In the genomic region with DNA sequence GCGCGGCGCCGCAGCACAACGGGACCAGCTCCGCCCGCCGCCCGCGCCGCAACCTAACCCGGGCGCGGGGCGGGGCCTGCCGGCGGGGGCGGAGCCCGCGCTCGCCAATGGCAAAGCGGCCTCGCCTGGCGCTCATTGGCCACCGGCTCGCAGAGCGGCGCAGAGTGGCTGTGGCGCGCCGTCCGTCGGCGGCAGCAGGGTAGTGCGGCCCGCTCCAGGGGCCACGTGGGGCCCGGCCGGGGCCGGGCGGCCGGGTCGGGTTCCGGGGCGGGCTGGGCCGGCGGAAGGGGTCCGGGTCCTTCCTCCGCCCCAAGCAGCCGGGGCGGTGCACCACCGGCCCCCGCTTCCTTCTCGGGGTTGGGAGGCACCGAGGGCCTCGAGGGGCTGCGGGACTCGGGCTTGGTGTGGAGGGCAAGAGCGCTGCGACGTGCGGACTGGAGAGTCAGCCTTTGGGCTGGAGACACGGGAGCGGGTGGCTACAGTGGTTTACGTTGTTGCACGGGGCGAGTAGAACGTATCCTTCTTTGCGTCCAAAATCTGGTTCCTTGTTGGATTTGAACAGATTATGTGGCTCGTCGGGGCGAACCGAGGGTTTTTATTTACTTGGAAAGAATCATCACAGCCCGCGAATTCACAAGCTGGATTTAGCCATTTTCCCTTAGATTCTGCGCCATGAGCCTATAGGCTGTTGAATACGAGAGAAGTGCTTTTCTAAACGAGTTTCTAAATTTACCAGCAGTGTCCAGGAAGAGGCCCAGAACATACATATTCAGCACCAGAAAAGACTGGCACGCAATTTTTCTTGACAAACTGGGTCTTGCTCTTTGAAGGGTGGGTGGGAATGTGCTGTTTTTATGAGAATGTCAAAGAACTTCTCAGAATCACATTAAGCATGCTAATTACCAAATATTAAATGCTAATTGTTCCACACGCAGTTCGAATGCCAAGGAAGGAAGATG, we compare ENCODE assay signal across 8 cellular contexts. TPM values are rescaled to one million over a fixed set of nuclear protein-coding genes. Genes with fewer than 3 reads are reported as not detected.
A peak's percentile ranks its signal among the peaks of the same experiment; 100 is the strongest.
DNase-seq lines count a peak whose midpoint lies in the region; ATAC-seq and TF ChIP-seq lines count a peak whose summit lies in the region.

A gene (minus strand): TSS at position 29 of the 959 bp plus-strand sequence. CDS start 75 bp downstream, outside the sequence.

- WGBS in esophagus, 2 donors: 1% methylated on average over 49 to 81 of the region's 81 CpGs

- H3K9me3 ChIP-seq in esophagus (ENCODE audit: control insufficient read depth in 2 of 2, insufficient read depth in 1 of 2, low read depth in 1 of 2, low read length in 1 of 2): no peaks in the 10 kb centered on the region
- H3K9me3 ChIP-seq in muscle layer of colon (ENCODE audit: low read length): no peaks in the 10 kb centered on the region

- H3K27me3 Mint-ChIP-seq in activated T-cell treated with anti-CD3 and anti-CD28 coated beads, Interleukin-2, amount 50 U/mL, for 4 hours (ENCODE audit: low read depth): no peaks in the 10 kb centered on the region

- peak within 1 kb of the TSS; percentile 61 for H3K9ac ChIP-seq in muscle layer of colon (ENCODE audit: low read length)

- peaks cover 36% of the 10 kb centered on the region for H3K4me1 Mint-ChIP-seq in activated T-cell treated with anti-CD3 and anti-CD28 coated beads, Interleukin-2, amount 50 U/mL, for 4 hours (ENCODE audit: low read depth)

- H3K27me3 ChIP-seq in esophagus (ENCODE audit: control insufficient read depth in 1 of 2, insufficient read depth in 2 of 2, low read length in 2 of 2) (no peaks in the 10 kb centered on the region), muscle layer of colon (ENCODE audit: control insufficient read depth in 1 of 2, insufficient read depth in 2 of 2, low read length in 2 of 2) (no peaks in the 10 kb centered on the region)

- no peaks in the 10 kb centered on the region for H3K9me3 Mint-ChIP-seq in activated T-cell treated with anti-CD3 and anti-CD28 coated beads, Interleukin-2, amount 50 U/mL, for 4 hours

- peaks cover 22% of the 10 kb centered on the region for H3K36me3 Mint-ChIP-seq in activated T-cell treated with anti-CD3 and anti-CD28 coated beads, Interleukin-2, amount 50 U/mL, for 4 hours (ENCODE audit: insufficient read depth)

- peaks cover 9 to 13% of the 10 kb centered on the region in 2 donors for H3K36me3 ChIP-seq in esophagus (ENCODE audit: control insufficient read depth in 2 of 2, insufficient read depth in 2 of 2, low read length in 1 of 2)
- peaks cover 16% of the 10 kb centered on the region for H3K36me3 ChIP-seq in muscle layer of colon (ENCODE audit: insufficient read depth, low read length)

- peak; percentile 86 for ATAC-seq in GM21619 (IDR thresholded peaks at IDR 0.05; ENCODE audit: unreplicated experiment)
- peak; percentile 96 to 97 for ATAC-seq in activated T-cell treated with anti-CD3 and anti-CD28 coated beads, Interleukin-2, amount 50 U/mL, for 4 hours

- H3K4me3 ChIP-seq in Jurkat, Clone E6-1 (ENCODE audit: low read length): peak within 1 kb of the TSS; percentile 90
- H3K4me3 ChIP-seq in esophagus (ENCODE audit: low read depth in 1 of 2, low read length in 2 of 2) (peak within 1 kb of the TSS; percentile 75 to 93), muscle layer of colon (ENCODE audit: low read depth in 1 of 2, low read length in 2 of 2) (peak within 1 kb of the TSS; percentile 70 to 82)

- H3K4me1 ChIP-seq in esophagus (ENCODE audit: control insufficient read depth in 2 of 2, insufficient read depth in 2 of 2, low read length in 1 of 2) (peaks cover 3 to 13% of the 10 kb centered on the region in 2 donors), muscle layer of colon (ENCODE audit: insufficient read depth, low read length) (peaks cover 19% of the 10 kb centered on the region)

- peak within 1 kb of the TSS; percentile 97 for H3K4me3 Mint-ChIP-seq in activated T-cell treated with anti-CD3 and anti-CD28 coated beads, Interleukin-2, amount 50 U/mL, for 4 hours

- H3K27ac ChIP-seq in esophagus (ENCODE audit: low read depth in 2 of 2, low read length in 1 of 2) (peak within 1 kb of the TSS; percentile 66 to 77), muscle layer of colon (ENCODE audit: low read depth, low read length) (peak within 1 kb of the TSS; percentile 70)

- DNase-seq in DMS153 treated with DMSO at 0.1 percent for 48 hours (lab: John Stamatoyannopoulos, UW; ENCODE audit: unreplicated experiment): peak; percentile 91
- DNase-seq in Jurkat, Clone E6-1 (ENCODE audit: low read depth, low spot score): peak; percentile 82
- DNase-seq in activated T-cell treated with anti-CD3 and anti-CD28 coated beads, Interleukin-2, amount 50 U/mL, for 4 hours: peak; percentile 88
- peak; percentile 74 to 77 for DNase-seq in stimulated activated CD8-positive, alpha-beta memory T cell treated with anti-CD3 and anti-CD28 coated beads, Interleukin-7, amount 100 ng/mL, for 1 hour (ENCODE audit: low read depth in 2 of 2)

TF ChIP-seq in PFSK-1, 5 proteins besides CTCF, POLR2A, EP300 and RAD21:
- TF ChIP-seq POLR2AphosphoS5 (IDR thresholded peaks at IDR 0.05; ENCODE audit: low read depth, low read length): peak; percentile 77
- TF ChIP-seq, protein P1, sequence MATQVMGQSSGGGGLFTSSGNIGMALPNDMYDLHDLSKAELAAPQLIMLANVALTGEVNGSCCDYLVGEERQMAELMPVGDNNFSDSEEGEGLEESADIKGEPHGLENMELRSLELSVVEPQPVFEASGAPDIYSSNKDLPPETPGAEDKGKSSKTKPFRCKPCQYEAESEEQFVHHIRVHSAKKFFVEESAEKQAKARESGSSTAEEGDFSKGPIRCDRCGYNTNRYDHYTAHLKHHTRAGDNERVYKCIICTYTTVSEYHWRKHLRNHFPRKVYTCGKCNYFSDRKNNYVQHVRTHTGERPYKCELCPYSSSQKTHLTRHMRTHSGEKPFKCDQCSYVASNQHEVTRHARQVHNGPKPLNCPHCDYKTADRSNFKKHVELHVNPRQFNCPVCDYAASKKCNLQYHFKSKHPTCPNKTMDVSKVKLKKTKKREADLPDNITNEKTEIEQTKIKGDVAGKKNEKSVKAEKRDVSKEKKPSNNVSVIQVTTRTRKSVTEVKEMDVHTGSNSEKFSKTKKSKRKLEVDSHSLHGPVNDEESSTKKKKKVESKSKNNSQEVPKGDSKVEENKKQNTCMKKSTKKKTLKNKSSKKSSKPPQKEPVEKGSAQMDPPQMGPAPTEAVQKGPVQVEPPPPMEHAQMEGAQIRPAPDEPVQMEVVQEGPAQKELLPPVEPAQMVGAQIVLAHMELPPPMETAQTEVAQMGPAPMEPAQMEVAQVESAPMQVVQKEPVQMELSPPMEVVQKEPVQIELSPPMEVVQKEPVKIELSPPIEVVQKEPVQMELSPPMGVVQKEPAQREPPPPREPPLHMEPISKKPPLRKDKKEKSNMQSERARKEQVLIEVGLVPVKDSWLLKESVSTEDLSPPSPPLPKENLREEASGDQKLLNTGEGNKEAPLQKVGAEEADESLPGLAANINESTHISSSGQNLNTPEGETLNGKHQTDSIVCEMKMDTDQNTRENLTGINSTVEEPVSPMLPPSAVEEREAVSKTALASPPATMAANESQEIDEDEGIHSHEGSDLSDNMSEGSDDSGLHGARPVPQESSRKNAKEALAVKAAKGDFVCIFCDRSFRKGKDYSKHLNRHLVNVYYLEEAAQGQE (IDR thresholded peaks at IDR 0.05; ENCODE audit: insufficient read depth in 1 of 2, low read depth in 2 of 2, low read length in 2 of 2): peak in 1 of 2 experiments; percentile 44; a peak in 1 of 4 replicates
- peak; percentile 11 for TF ChIP-seq FOXP2 (optimal IDR thresholded peaks at IDR 0.05; ENCODE audit: borderline replicate concordance, extremely low read depth, extremely low read length, insufficient read depth)
- TF ChIP-seq TAF1 (IDR thresholded peaks at IDR 0.05; ENCODE audit: borderline replicate concordance, insufficient read depth, low read length): 0 out of 2 replicates have a peak, but pooled peaks have one; percentile 27
- TF ChIP-seq SIN3A (IDR thresholded peaks at IDR 0.05; ENCODE audit: borderline replicate concordance, insufficient read depth, low read length): no peak

RNA-seq across cellular contexts. Expression of the gene that starts here (rescaled TPM):
- polyA plus RNA-seq in Jurkat, Clone E6-1 (2012; ENCODE audit: insufficient read depth, insufficient read length): 293 TPM
- 438 TPM for polyA plus RNA-seq in PFSK-1 (2012; ENCODE audit: insufficient read length, low read depth)
- 100 to 1,000 TPM; 622 to 706 (median 667) TPM for total RNA-seq in activated T-cell treated with anti-CD3 and anti-CD28 coated beads, Interleukin-2, amount 50 U/mL, for 4 hours
- polyA plus RNA-seq in esophagus: 10 to 100 TPM; 58.4 to 65.2 TPM

Comparison
In these comparisons a context has a peak if more than half of its experiments do, and no peak if none do; other contexts are left out.
1. Peak in every context shown above with its lines: DNase-seq, ATAC-seq, H3K4me3 ChIP-seq and H3K27ac ChIP-seq.